ENCODE assay signal across 8 cellular contexts in genomic region chr14:22556990-22557623, GRCh38. TPM values are rescaled to one million over a fixed set of nuclear protein-coding genes. Genes with fewer than 3 reads are reported as not detected.
DNase-seq lines count a peak whose midpoint lies in the region; ATAC-seq and TF ChIP-seq lines count a peak whose summit lies in the region.

No MANE protein-coding gene starts in this region.

- ATAC-seq in GM19397 (IDR thresholded peaks at IDR 0.05; ENCODE audit: unreplicated experiment) = peak; percentile 32

- CTCF ChIA-PET in OCI-LY7 (lab: Charles Lee; ENCODE audit: unreplicated experiment) = interaction anchor here (0.7 to 2.9 kb wide), 9 partner anchors 9 to 173 kb away, joined by 3 to 19 read pairs (median 6); no protein-coding TSS in a partner anchor

- H3K36me3 ChIP-seq in OCI-LY7 (ENCODE audit: insufficient read depth, low read length) (peaks cover 12% of the 10 kb centered on the region; the same call in 1 of the 2 replicates), mucosa of stomach (ENCODE audit: control insufficient read depth, insufficient read depth, low read length) (no peaks in the 10 kb centered on the region)

- peak overlapping the region; percentile 65 for H3K9ac ChIP-seq in mucosa of stomach (ENCODE audit: low read length)

- no TSS peak for BruUV-seq in OCI-LY7 (replicated peaks; lab: Mats Ljungman, UMichigan)

- H3K27ac ChIP-seq in OCI-LY7 (ENCODE audit: low read depth, low read length, poor library complexity, severe bottlenecking) = peak overlapping the region; percentile 97

- peak; percentile 100 for TF ChIP-seq CTCF in OCI-LY7 (conservative IDR thresholded peaks at IDR 0.05; ENCODE audit: low read length)
- peak; percentile 99 for TF ChIP-seq CTCF in epithelial cell of proximal tubule (conservative IDR thresholded peaks at IDR 0.05; ENCODE audit: low read depth, low read length)

- POLR2A ChIA-PET in OCI-LY7 (lab: Charles Lee) = interaction anchor here (0.7 to 3.5 kb wide), 18 partner anchors 8 to 246 kb away, joined by 3 to 47 read pairs (median 6); partner anchors contain the start of gene ABHD4

- no peaks in the 10 kb centered on the region for H3K79me2 ChIP-seq in OCI-LY7 (ENCODE audit: insufficient read depth, low read depth, low read length)

- H3K4me1 ChIP-seq in OCI-LY7 (ENCODE audit: insufficient read depth, low read length, poor library complexity, severe bottlenecking) (peaks cover 91% of the 10 kb centered on the region), mucosa of stomach (ENCODE audit: control insufficient read depth, insufficient read depth, low read length) (peaks cover 63% of the 10 kb centered on the region)

- H3K9me3 ChIP-seq in OCI-LY7 (ENCODE audit: low read length) = no peaks in the 10 kb centered on the region
- H3K9me3 ChIP-seq in mucosa of stomach (ENCODE audit: control insufficient read depth, low read length) = no peaks in the 10 kb centered on the region

- peak overlapping the region; percentile 79 for H3K4me2 ChIP-seq in OCI-LY7 (ENCODE audit: low read length)

- H4K20me1 ChIP-seq in OCI-LY7 (ENCODE audit: insufficient read depth, low read length) = no peaks in the 10 kb centered on the region

- intact Hi-C loops in OCI-LY7 (cut with micrococcal nuclease; ENCODE audit: unreplicated experiment) = loop anchor here (1.0 to 5.0 kb wide), 15 partner anchors 13 to 745 kb away; partner anchors contain the start of genes OXA1L, PPP1R3E and SLC7A7

- H3K27me3 ChIP-seq in mucosa of stomach (ENCODE audit: control insufficient read depth, insufficient read depth, low read length) = no peaks in the 10 kb centered on the region

- H2AFZ ChIP-seq in OCI-LY7 (ENCODE audit: low read length) = peak overlapping the region; percentile 8; the same call in 1 of the 2 replicates

- H3K4me3 ChIP-seq in OCI-LY7 (ENCODE audit: low read depth, low read length, poor library complexity, severe bottlenecking) = peak overlapping the region; percentile 57
- peak overlapping the region; percentile 36 for H3K4me3 ChIP-seq in epithelial cell of proximal tubule (ENCODE audit: low read depth, low read length)
- peak overlapping the region; percentile 23 for H3K4me3 ChIP-seq in mucosa of stomach (ENCODE audit: low read length)

- H3K9me2 ChIP-seq in OCI-LY7 (ENCODE audit: insufficient read depth, low read length) = no peaks in the 10 kb centered on the region

- peak in 13 of 14 donors; percentile 38 to 92 (median 78) for DNase-seq in C1 segment of cervical spinal cord (lab: John Stamatoyannopoulos, UW)
- DNase-seq in HS-5 (ENCODE audit: low read depth) = peak; percentile 50
- DNase-seq in OCI-LY7 (ENCODE audit: low spot score) = peak; percentile 93
- DNase-seq in activated T-cell treated with anti-CD3 and anti-CD28 coated beads for 4 hours = peak; percentile 92
- no peak for DNase-seq in epithelial cell of proximal tubule (ENCODE audit: low read depth)
- peak; percentile 82 to 93 for DNase-seq in stimulated activated CD8-positive, alpha-beta memory T cell treated with anti-CD3 and anti-CD28 coated beads, Interleukin-4, amount 100 ng/mL, for 4 hours (ENCODE audit: low read depth in 2 of 2, low spot score in 1 of 2)

RNA-seq across cellular contexts. Expression of gene DAD1, which starts 31.9 kb away (rescaled TPM):
- 88.6 and 154 TPM in 2 replicates for total RNA-seq in OCI-LY7 (2014; rRNA removed; shearing (Covaris generic))
- total RNA-seq in OCI-LY7 (2022) (115 and 117 TPM in 2 replicates), epithelial cell of proximal tubule (330 and 389 TPM in 2 replicates)

RNA-seq across cellular contexts. Expression of gene ABHD4, which starts 41.0 kb away (rescaled TPM):
- total RNA-seq in OCI-LY7 (2014; rRNA removed; shearing (Covaris generic)) = 5.6 and 6.6 TPM in 2 replicates
- total RNA-seq in OCI-LY7 (2022) (15.1 and 15.6 TPM in 2 replicates), epithelial cell of proximal tubule (10.3 and 10.7 TPM in 2 replicates)
